Comparison of ENCODE assay signal across 25 cellular contexts in genomic region chr5:45336464-45336863, GRCh38.
"Had no signal": no experiment of that assay in that cellular context is flagged by ENCODE, and none has a peak within 500 bp of the region (broad histone marks: within the 10 kb centered on the region; RNA-seq: fewer than 3 reads in every experiment).

No MANE protein-coding gene starts in this region.

- H3K36me3 ChIP-seq: colonic mucosa, esophagus muscularis mucosa, gastroesophageal sphincter, heart right ventricle, left lung, lower lobe of right lung had no signal

- H3K9me3 Mint-ChIP-seq: endodermal cell, mesothelial cell of epicardium had no signal

- FAIRE-seq: endometrium, frontal cortex, islet of Langerhans, keratinocyte had no signal

- H3K4me3 ChIP-seq: colonic mucosa, esophagus muscularis mucosa, gastroesophageal sphincter, heart right ventricle, left lung, lower lobe of right lung, mucosa of descending colon had no signal

- H3K9me3 ChIP-seq: colonic mucosa, esophagus muscularis mucosa, gastroesophageal sphincter, left lung, lower lobe of right lung, mucosa of descending colon had no signal

- H3K36me3 Mint-ChIP-seq: memory B cell; mesothelial cell of epicardium; naive B cell; naive thymus-derived CD8-positive, alpha-beta T cell had no signal

- ATAC-seq: effector memory CD8-positive, alpha-beta T cell; foreskin keratinocyte; gastroesophageal sphincter; left lung; lower lobe of right lung; mucosa of descending colon; naive thymus-derived CD8-positive, alpha-beta T cell had no signal

- H3K27ac Mint-ChIP-seq: dendritic cell treated with granulocyte-macrophage colony-stimulating factor and Interleukin-4, amounts not matched to agents 40 ng/mL and 50 ng/mL, for 4 days; effector memory CD8-positive, alpha-beta T cell; endodermal cell; memory B cell; mesothelial cell of epicardium; naive B cell; naive thymus-derived CD8-positive, alpha-beta T cell had no signal

- H3K4me3 Mint-ChIP-seq: dendritic cell treated with granulocyte-macrophage colony-stimulating factor and Interleukin-4, amounts not matched to agents 40 ng/mL and 50 ng/mL, for 4 days; effector memory CD8-positive, alpha-beta T cell; endodermal cell; memory B cell; mesothelial cell of epicardium; naive B cell; naive thymus-derived CD8-positive, alpha-beta T cell had no signal

- DNase-seq: colonic mucosa; cortex of kidney; effector CD8-positive, alpha-beta T cell; effector memory CD8-positive, alpha-beta T cell; endodermal cell; erythroblast; foreskin keratinocyte; hippocampal formation; left cardiac atrium; left lung; lower lobe of right lung; mucosa of descending colon; naive B cell; naive thymus-derived CD8-positive, alpha-beta T cell had no signal

- H3K4me1 Mint-ChIP-seq: memory B cell; mesothelial cell of epicardium; naive B cell; naive thymus-derived CD8-positive, alpha-beta T cell had no signal

- H3K27me3 ChIP-seq: colonic mucosa, esophagus muscularis mucosa, foreskin keratinocyte, gastroesophageal sphincter, heart right ventricle, left lung had no signal

- H3K4me1 ChIP-seq: colonic mucosa, esophagus muscularis mucosa, foreskin keratinocyte, gastroesophageal sphincter, left lung, lower lobe of right lung had no signal

- H3K27me3 Mint-ChIP-seq: dendritic cell treated with granulocyte-macrophage colony-stimulating factor and Interleukin-4, amounts not matched to agents 40 ng/mL and 50 ng/mL, for 4 days; effector memory CD8-positive, alpha-beta T cell; memory B cell; naive B cell; naive thymus-derived CD8-positive, alpha-beta T cell had no signal

- H3K27ac ChIP-seq: colonic mucosa, epithelial cell of prostate, esophagus muscularis mucosa, foreskin keratinocyte, gastroesophageal sphincter, left lung, lower lobe of right lung had no signal
